ENCODE assay signal across 24 cellular contexts in the genomic region with DNA sequence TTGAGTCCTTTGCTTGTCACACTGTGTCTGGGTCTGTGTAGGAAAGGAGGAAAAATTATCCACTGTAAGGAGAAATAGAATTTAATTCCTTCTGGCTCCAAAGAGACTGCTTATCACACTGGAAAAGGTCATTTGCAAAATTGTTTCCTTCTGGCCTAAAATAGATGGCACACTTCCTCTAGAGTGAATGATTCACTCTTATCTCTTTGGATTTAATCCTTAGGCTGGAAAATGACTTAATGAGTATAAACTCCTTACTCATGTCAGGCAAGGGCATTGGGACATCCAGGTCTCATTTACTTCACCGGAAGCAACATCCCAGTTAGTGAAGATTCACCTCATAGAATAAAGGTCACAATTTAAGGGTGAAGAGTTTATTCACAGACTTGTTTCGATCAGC.
"Had no signal": no experiment of that assay in that cellular context is flagged by ENCODE, and none has a peak within 500 bp of the region (broad histone marks: within the 10 kb centered on the region; RNA-seq: fewer than 3 reads in every experiment).

No MANE protein-coding gene starts in this region.

- H3K4me1 Mint-ChIP-seq: activated CD4-positive, alpha-beta T cell treated with anti-CD3 and anti-CD28 coated beads for 36 hours; activated naive CD8-positive, alpha-beta T cell treated with anti-CD3 and anti-CD28 coated beads, Interleukin-2, amount 10 ng/mL, durations not matched to agents 7 days and 5 days; immature natural killer cell; nephron; stimulated activated effector memory CD8-positive, alpha-beta T cell treated with anti-CD3 and anti-CD28 coated beads, Interleukin-12 subunit alpha, Interleukin-12 subunit beta, amount 100 ng/mL, for 72 hours; stimulated activated naive CD8-positive, alpha-beta T cell treated with anti-CD3 and anti-CD28 coated beads, Interleukin-15, amount 100 ng/mL, for 72 hours had no signal

- H3K36me3 ChIP-seq: cardiac muscle cell, pancreas, right atrium auricular region, tibial artery had no signal

- ATAC-seq: activated CD4-positive, alpha-beta T cell treated with anti-CD3 and anti-CD28 coated beads for 36 hours; activated T-cell treated with anti-CD3 and anti-CD28 coated beads, Interleukin-2, amount 50 U/mL, for 72 hours; left ventricle myocardium superior; pancreas; psoas muscle; stimulated activated effector memory CD8-positive, alpha-beta T cell treated with anti-CD3 and anti-CD28 coated beads, Interleukin-12 subunit alpha, Interleukin-12 subunit beta, amount 100 ng/mL, for 72 hours; stimulated activated naive CD8-positive, alpha-beta T cell treated with anti-CD3 and anti-CD28 coated beads, Interleukin-15, amount 100 ng/mL, for 72 hours; WTC11 had no signal

- H3K4me1 ChIP-seq: pancreas, psoas muscle, right atrium auricular region had no signal

- H3K27me3 ChIP-seq: cardiac muscle cell, pancreas, right atrium auricular region, tibial artery had no signal

- H3K9me3 ChIP-seq: pancreas, psoas muscle, right atrium auricular region, tibial artery had no signal

- H3K4me3 Mint-ChIP-seq: activated CD4-positive, alpha-beta T cell treated with anti-CD3 and anti-CD28 coated beads for 36 hours; activated naive CD4-positive, alpha-beta T cell treated with anti-CD3 and anti-CD28 coated beads for 36 hours; activated naive CD8-positive, alpha-beta T cell treated with anti-CD3 and anti-CD28 coated beads, Interleukin-2, amount 10 ng/mL, durations not matched to agents 7 days and 5 days; activated T-cell treated with anti-CD3 and anti-CD28 coated beads, Interleukin-2, amount 50 U/mL, for 72 hours; immature natural killer cell; nephron; stimulated activated effector memory CD8-positive, alpha-beta T cell treated with anti-CD3 and anti-CD28 coated beads, Interleukin-12 subunit alpha, Interleukin-12 subunit beta, amount 100 ng/mL, for 72 hours; stimulated activated naive CD8-positive, alpha-beta T cell treated with anti-CD3 and anti-CD28 coated beads, Interleukin-15, amount 100 ng/mL, for 72 hours; T-helper 1 cell treated with Interleukin-12 subunit alpha and Interleukin-12 subunit beta and Interleukin-4 antibody, amounts not matched to agents 30 μg/mL and 1 μg/mL, for 36 hours; WTC11 had no signal

- H3K27me3 Mint-ChIP-seq: activated CD4-positive, alpha-beta T cell treated with anti-CD3 and anti-CD28 coated beads for 36 hours; activated naive CD8-positive, alpha-beta T cell treated with anti-CD3 and anti-CD28 coated beads, Interleukin-2, amount 10 ng/mL, durations not matched to agents 7 days and 5 days; stimulated activated naive CD8-positive, alpha-beta T cell treated with anti-CD3 and anti-CD28 coated beads, Interleukin-15, amount 100 ng/mL, for 72 hours had no signal

- H3K27ac Mint-ChIP-seq: activated CD4-positive, alpha-beta T cell treated with anti-CD3 and anti-CD28 coated beads for 36 hours; activated naive CD4-positive, alpha-beta T cell treated with anti-CD3 and anti-CD28 coated beads for 36 hours; activated naive CD8-positive, alpha-beta T cell treated with anti-CD3 and anti-CD28 coated beads, Interleukin-2, amount 10 ng/mL, durations not matched to agents 7 days and 5 days; activated T-cell treated with anti-CD3 and anti-CD28 coated beads, Interleukin-2, amount 50 U/mL, for 72 hours; immature natural killer cell; nephron; stimulated activated effector memory CD8-positive, alpha-beta T cell treated with anti-CD3 and anti-CD28 coated beads, Interleukin-12 subunit alpha, Interleukin-12 subunit beta, amount 100 ng/mL, for 72 hours; stimulated activated naive CD8-positive, alpha-beta T cell treated with anti-CD3 and anti-CD28 coated beads, Interleukin-15, amount 100 ng/mL, for 72 hours; T-helper 1 cell treated with Interleukin-12 subunit alpha and Interleukin-12 subunit beta and Interleukin-4 antibody, amounts not matched to agents 30 μg/mL and 1 μg/mL, for 36 hours; WTC11 had no signal

- FAIRE-seq: pancreas had no signal

- H3K36me3 Mint-ChIP-seq: activated naive CD8-positive, alpha-beta T cell treated with anti-CD3 and anti-CD28 coated beads, Interleukin-2, amount 10 ng/mL, durations not matched to agents 7 days and 5 days; immature natural killer cell; stimulated activated effector memory CD8-positive, alpha-beta T cell treated with anti-CD3 and anti-CD28 coated beads, Interleukin-12 subunit alpha, Interleukin-12 subunit beta, amount 100 ng/mL, for 72 hours had no signal

- H3K4me3 ChIP-seq: cardiac muscle cell, pancreas, psoas muscle, right atrium auricular region, tibial artery had no signal

- H3K27ac ChIP-seq: cardiac muscle cell, pancreas, psoas muscle, right atrium auricular region, tibial artery had no signal

- DNase-seq: activated CD4-positive, alpha-beta T cell treated with anti-CD3 and anti-CD28 coated beads for 36 hours; activated CD4-positive, alpha-beta T cell treated with anti-CD3 and anti-CD28 coated beads, Interleukin-2, amount 50 U/mL, for 4 hours; activated effector memory CD4-positive, alpha-beta T cell treated with Interleukin-2 at 50 U/mL for 16 hours; activated naive CD4-positive, alpha-beta T cell treated with anti-CD3 and anti-CD28 coated beads for 36 hours; activated naive CD8-positive, alpha-beta T cell treated with anti-CD3 and anti-CD28 coated beads, Interleukin-2, amount 10 ng/mL, durations not matched to agents 7 days and 5 days; activated T-cell treated with anti-CD3 and anti-CD28 coated beads, Interleukin-2, amount 50 U/mL, for 72 hours; cortex of kidney; foreskin melanocyte; immature natural killer cell; left ventricle myocardium superior; mammary epithelial cell; midbrain; pancreas; psoas muscle; stimulated activated CD4-positive, alpha-beta T cell treated with anti-CD3 and anti-CD28 coated beads, Interleukin-1b, Interleukin-23, amount 100 ng/mL, for 48 hours; stimulated activated naive CD8-positive, alpha-beta T cell treated with anti-CD3 and anti-CD28 coated beads, Interleukin-15, amount 100 ng/mL, for 72 hours; T1000; tibial artery had no signal
